1 cellular context compared by ENCODE assay signal in the genomic region with DNA sequence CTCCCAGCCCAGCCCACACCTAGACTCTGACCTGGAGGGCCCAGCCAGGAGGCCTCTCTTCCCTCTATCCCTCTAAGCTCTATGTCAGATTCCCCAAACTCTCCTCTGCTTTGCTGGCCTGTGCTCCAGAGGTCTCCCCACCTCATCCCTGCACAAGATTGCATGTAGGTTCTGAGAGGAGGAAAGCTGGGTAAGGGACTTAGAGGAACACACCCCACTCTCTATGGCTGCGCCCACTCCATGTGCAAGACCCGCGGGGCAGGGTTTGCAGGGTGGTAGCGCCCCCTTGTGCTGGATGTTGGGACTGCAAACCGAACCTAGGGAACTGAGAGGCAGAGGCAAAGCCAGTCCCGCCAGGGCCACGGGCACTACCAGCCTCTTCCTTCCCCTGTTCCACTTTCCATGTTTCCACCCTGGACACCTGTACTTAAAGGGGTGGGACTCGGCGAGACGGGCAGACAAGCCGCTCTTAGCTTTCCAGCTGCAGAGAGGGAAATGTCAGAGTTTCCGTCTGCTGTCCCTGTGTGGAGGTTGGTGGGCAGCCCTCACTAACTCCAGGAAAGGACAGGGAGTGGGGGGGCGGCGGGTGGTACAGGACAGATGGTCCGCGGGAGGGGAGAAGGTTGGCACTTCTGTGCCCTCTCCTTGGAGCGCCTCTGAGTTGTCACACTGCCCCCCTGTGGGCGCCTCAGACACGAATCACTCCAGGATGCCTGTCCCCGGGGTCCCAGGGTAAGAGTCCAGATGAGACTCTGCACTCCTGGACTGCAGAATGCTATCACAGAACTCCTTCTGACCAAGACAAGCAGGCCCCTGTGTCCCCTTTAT.
TF ChIP-seq lines count a peak whose summit lies in the region.

No MANE protein-coding gene starts in this region.

TF ChIP-seq in HepG2, 621 proteins besides CTCF, POLR2A, EP300 and RAD21 (continued from another document and continues in another):
- TF ChIP-seq, protein P1, sequence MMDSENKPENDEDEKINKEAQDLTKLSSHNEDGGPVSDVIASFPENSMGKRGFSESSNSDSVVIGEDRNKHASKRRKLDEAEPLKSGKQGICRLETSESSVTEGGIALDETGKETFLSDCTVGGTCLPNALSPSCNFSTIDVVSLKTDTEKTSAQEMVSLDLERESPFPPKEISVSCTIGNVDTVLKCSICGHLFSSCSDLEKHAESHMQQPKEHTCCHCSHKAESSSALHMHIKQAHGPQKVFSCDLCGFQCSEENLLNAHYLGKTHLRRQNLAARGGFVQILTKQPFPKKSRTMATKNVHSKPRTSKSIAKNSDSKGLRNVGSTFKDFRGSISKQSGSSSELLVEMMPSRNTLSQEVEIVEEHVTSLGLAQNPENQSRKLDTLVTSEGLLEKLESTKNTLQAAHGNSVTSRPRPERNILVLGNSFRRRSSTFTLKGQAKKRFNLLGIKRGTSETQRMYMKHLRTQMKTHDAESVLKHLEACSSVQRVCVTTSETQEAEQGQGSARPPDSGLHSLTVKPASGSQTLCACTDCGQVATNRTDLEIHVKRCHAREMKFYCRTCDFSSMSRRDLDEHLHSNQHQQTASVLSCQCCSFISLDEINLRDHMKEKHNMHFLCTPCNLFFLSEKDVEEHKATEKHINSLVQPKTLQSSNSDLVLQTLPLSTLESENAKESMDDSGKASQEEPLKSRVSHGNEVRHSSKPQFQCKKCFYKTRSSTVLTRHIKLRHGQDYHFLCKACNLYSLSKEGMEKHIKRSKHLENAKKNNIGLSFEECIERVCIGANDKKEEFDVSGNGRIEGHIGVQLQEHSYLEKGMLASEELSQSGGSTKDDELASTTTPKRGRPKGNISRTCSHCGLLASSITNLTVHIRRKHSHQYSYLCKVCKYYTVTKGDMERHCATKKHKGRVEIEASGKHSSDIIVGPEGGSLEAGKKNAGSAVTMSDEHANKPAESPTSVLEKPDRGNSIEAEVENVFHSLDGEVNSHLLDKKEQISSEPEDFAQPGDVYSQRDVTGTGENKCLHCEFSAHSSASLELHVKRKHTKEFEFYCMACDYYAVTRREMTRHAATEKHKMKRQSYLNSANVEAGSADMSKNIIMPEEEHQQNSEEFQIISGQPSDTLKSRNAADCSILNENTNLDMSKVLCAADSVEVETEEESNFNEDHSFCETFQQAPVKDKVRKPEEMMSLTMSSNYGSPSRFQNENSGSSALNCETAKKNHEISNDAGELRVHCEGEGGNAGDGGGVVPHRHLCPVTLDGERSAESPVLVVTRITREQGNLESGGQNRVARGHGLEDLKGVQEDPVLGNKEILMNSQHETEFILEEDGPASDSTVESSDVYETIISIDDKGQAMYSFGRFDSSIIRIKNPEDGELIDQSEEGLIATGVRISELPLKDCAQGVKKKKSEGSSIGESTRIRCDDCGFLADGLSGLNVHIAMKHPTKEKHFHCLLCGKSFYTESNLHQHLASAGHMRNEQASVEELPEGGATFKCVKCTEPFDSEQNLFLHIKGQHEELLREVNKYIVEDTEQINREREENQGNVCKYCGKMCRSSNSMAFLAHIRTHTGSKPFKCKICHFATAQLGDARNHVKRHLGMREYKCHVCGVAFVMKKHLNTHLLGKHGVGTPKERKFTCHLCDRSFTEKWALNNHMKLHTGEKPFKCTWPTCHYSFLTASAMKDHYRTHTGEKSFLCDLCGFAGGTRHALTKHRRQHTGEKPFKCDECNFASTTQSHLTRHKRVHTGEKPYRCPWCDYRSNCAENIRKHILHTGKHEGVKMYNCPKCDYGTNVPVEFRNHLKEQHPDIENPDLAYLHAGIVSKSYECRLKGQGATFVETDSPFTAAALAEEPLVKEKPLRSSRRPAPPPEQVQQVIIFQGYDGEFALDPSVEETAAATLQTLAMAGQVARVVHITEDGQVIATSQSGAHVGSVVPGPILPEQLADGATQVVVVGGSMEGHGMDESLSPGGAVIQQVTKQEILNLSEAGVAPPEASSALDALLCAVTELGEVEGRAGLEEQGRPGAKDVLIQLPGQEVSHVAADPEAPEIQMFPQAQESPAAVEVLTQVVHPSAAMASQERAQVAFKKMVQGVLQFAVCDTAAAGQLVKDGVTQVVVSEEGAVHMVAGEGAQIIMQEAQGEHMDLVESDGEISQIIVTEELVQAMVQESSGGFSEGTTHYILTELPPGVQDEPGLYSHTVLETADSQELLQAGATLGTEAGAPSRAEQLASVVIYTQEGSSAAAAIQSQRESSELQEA (CRISPR knock-in tag; IDR thresholded peaks at IDR 0.05; ENCODE audit: not compliant biosample characterization), result peak; percentile 90
- TF ChIP-seq ZNF180 (CRISPR knock-in tag; IDR thresholded peaks at IDR 0.05; ENCODE audit: borderline replicate concordance, low read depth) (no peak), ZNF24 (IDR thresholded peaks at IDR 0.05) (no peak), MED8 (CRISPR knock-in tag; IDR thresholded peaks at IDR 0.05; ENCODE audit: insufficient replicate concordance) (peak; percentile 41), ZSCAN22 (CRISPR knock-in tag; IDR thresholded peaks at IDR 0.05) (no peak), KDM6A (CRISPR knock-in tag; IDR thresholded peaks at IDR 0.05; ENCODE audit: low read depth) (no peak), ZNF749 (CRISPR knock-in tag; IDR thresholded peaks at IDR 0.05; ENCODE audit: borderline replicate concordance) (peak; percentile 84; the same call in 1 of the 2 replicates), REPIN1 (CRISPR knock-in tag; IDR thresholded peaks at IDR 0.05; ENCODE audit: borderline replicate concordance, low read depth) (peak; percentile 98), NFYC (CRISPR knock-in tag; IDR thresholded peaks at IDR 0.05) (peak; percentile 30; the same call in 1 of the 2 replicates), KAT2B (IDR thresholded peaks at IDR 0.05; ENCODE audit: borderline replicate concordance, low read depth, low read length) (no peak), ZBTB7B (CRISPR knock-in tag; IDR thresholded peaks at IDR 0.05) (peak; percentile 98), POLR2G (IDR thresholded peaks at IDR 0.05; ENCODE audit: low read depth, low read length) (no peak), SAP130 (CRISPR knock-in tag; IDR thresholded peaks at IDR 0.05; ENCODE audit: low read depth) (peak; percentile 81), ZNF263 (CRISPR knock-in tag; IDR thresholded peaks at IDR 0.05) (no peak; the same call in none of the 2 replicates), TAF1 (CRISPR knock-in tag; IDR thresholded peaks at IDR 0.05) (no peak; the same call in 1 of the 2 replicates), TSC22D2 (CRISPR knock-in tag; IDR thresholded peaks at IDR 0.05; ENCODE audit: borderline replicate concordance) (peak; percentile 80; the same call in 1 of the 2 replicates), ZNF33A (CRISPR knock-in tag; IDR thresholded peaks at IDR 0.05; ENCODE audit: borderline replicate concordance) (no peak), YEATS2 (CRISPR knock-in tag; IDR thresholded peaks at IDR 0.05; ENCODE audit: borderline replicate concordance) (no peak), ZNF256 (CRISPR knock-in tag; conservative IDR thresholded peaks at IDR 0.05) (peak; percentile 82; the same call in 1 of the 2 replicates), ZNF496 (CRISPR knock-in tag; IDR thresholded peaks at IDR 0.05; ENCODE audit: insufficient replicate concordance) (no peak), KDM5B (CRISPR knock-in tag; IDR thresholded peaks at IDR 0.05; ENCODE audit: borderline replicate concordance) (peak; percentile 94), AHR (CRISPR knock-in tag; IDR thresholded peaks at IDR 0.05) (peak; percentile 48; the same call in 1 of the 2 replicates), GABPB1 (CRISPR knock-in tag; IDR thresholded peaks at IDR 0.05) (peak; percentile 72), U2AF1 (optimal IDR thresholded peaks at IDR 0.05; ENCODE audit: low read depth, low read length) (peak; percentile 82)
- TF ChIP-seq, protein P2, sequence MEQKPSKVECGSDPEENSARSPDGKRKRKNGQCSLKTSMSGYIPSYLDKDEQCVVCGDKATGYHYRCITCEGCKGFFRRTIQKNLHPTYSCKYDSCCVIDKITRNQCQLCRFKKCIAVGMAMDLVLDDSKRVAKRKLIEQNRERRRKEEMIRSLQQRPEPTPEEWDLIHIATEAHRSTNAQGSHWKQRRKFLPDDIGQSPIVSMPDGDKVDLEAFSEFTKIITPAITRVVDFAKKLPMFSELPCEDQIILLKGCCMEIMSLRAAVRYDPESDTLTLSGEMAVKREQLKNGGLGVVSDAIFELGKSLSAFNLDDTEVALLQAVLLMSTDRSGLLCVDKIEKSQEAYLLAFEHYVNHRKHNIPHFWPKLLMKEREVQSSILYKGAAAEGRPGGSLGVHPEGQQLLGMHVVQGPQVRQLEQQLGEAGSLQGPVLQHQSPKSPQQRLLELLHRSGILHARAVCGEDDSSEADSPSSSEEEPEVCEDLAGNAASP (CRISPR knock-in tag; IDR thresholded peaks at IDR 0.05; ENCODE audit: borderline replicate concordance), result no peak
- TF ChIP-seq, protein P3, sequence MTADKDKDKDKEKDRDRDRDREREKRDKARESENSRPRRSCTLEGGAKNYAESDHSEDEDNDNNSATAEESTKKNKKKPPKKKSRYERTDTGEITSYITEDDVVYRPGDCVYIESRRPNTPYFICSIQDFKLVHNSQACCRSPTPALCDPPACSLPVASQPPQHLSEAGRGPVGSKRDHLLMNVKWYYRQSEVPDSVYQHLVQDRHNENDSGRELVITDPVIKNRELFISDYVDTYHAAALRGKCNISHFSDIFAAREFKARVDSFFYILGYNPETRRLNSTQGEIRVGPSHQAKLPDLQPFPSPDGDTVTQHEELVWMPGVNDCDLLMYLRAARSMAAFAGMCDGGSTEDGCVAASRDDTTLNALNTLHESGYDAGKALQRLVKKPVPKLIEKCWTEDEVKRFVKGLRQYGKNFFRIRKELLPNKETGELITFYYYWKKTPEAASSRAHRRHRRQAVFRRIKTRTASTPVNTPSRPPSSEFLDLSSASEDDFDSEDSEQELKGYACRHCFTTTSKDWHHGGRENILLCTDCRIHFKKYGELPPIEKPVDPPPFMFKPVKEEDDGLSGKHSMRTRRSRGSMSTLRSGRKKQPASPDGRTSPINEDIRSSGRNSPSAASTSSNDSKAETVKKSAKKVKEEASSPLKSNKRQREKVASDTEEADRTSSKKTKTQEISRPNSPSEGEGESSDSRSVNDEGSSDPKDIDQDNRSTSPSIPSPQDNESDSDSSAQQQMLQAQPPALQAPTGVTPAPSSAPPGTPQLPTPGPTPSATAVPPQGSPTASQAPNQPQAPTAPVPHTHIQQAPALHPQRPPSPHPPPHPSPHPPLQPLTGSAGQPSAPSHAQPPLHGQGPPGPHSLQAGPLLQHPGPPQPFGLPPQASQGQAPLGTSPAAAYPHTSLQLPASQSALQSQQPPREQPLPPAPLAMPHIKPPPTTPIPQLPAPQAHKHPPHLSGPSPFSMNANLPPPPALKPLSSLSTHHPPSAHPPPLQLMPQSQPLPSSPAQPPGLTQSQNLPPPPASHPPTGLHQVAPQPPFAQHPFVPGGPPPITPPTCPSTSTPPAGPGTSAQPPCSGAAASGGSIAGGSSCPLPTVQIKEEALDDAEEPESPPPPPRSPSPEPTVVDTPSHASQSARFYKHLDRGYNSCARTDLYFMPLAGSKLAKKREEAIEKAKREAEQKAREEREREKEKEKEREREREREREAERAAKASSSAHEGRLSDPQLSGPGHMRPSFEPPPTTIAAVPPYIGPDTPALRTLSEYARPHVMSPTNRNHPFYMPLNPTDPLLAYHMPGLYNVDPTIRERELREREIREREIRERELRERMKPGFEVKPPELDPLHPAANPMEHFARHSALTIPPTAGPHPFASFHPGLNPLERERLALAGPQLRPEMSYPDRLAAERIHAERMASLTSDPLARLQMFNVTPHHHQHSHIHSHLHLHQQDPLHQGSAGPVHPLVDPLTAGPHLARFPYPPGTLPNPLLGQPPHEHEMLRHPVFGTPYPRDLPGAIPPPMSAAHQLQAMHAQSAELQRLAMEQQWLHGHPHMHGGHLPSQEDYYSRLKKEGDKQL (CRISPR knock-in tag; IDR thresholded peaks at IDR 0.05; ENCODE audit: low read depth), result peak; percentile 25; the same call in 1 of the 2 replicates
- TF ChIP-seq, protein P4, sequence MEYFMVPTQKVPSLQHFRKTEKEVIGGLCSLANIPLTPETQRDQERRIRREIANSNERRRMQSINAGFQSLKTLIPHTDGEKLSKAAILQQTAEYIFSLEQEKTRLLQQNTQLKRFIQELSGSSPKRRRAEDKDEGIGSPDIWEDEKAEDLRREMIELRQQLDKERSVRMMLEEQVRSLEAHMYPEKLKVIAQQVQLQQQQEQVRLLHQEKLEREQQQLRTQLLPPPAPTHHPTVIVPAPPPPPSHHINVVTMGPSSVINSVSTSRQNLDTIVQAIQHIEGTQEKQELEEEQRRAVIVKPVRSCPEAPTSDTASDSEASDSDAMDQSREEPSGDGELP (IDR thresholded peaks at IDR 0.05; ENCODE audit: borderline replicate concordance, low read depth), result no peak
- TF ChIP-seq, protein P5, sequence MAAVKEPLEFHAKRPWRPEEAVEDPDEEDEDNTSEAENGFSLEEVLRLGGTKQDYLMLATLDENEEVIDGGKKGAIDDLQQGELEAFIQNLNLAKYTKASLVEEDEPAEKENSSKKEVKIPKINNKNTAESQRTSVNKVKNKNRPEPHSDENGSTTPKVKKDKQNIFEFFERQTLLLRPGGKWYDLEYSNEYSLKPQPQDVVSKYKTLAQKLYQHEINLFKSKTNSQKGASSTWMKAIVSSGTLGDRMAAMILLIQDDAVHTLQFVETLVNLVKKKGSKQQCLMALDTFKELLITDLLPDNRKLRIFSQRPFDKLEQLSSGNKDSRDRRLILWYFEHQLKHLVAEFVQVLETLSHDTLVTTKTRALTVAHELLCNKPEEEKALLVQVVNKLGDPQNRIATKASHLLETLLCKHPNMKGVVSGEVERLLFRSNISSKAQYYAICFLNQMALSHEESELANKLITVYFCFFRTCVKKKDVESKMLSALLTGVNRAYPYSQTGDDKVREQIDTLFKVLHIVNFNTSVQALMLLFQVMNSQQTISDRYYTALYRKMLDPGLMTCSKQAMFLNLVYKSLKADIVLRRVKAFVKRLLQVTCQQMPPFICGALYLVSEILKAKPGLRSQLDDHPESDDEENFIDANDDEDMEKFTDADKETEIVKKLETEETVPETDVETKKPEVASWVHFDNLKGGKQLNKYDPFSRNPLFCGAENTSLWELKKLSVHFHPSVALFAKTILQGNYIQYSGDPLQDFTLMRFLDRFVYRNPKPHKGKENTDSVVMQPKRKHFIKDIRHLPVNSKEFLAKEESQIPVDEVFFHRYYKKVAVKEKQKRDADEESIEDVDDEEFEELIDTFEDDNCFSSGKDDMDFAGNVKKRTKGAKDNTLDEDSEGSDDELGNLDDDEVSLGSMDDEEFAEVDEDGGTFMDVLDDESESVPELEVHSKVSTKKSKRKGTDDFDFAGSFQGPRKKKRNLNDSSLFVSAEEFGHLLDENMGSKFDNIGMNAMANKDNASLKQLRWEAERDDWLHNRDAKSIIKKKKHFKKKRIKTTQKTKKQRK (IDR thresholded peaks at IDR 0.05; ENCODE audit: low read length), result no peak
- TF ChIP-seq, protein P6, sequence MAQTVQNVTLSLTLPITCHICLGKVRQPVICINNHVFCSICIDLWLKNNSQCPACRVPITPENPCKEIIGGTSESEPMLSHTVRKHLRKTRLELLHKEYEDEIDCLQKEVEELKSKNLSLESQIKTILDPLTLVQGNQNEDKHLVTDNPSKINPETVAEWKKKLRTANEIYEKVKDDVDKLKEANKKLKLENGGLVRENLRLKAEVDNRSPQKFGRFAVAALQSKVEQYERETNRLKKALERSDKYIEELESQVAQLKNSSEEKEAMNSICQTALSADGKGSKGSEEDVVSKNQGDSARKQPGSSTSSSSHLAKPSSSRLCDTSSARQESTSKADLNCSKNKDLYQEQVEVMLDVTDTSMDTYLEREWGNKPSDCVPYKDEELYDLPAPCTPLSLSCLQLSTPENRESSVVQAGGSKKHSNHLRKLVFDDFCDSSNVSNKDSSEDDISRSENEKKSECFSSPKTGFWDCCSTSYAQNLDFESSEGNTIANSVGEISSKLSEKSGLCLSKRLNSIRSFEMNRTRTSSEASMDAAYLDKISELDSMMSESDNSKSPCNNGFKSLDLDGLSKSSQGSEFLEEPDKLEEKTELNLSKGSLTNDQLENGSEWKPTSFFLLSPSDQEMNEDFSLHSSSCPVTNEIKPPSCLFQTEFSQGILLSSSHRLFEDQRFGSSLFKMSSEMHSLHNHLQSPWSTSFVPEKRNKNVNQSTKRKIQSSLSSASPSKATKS (CRISPR knock-in tag; IDR thresholded peaks at IDR 0.05), result no peak
